8 cellular contexts compared by ENCODE assay signal in the genomic region with DNA sequence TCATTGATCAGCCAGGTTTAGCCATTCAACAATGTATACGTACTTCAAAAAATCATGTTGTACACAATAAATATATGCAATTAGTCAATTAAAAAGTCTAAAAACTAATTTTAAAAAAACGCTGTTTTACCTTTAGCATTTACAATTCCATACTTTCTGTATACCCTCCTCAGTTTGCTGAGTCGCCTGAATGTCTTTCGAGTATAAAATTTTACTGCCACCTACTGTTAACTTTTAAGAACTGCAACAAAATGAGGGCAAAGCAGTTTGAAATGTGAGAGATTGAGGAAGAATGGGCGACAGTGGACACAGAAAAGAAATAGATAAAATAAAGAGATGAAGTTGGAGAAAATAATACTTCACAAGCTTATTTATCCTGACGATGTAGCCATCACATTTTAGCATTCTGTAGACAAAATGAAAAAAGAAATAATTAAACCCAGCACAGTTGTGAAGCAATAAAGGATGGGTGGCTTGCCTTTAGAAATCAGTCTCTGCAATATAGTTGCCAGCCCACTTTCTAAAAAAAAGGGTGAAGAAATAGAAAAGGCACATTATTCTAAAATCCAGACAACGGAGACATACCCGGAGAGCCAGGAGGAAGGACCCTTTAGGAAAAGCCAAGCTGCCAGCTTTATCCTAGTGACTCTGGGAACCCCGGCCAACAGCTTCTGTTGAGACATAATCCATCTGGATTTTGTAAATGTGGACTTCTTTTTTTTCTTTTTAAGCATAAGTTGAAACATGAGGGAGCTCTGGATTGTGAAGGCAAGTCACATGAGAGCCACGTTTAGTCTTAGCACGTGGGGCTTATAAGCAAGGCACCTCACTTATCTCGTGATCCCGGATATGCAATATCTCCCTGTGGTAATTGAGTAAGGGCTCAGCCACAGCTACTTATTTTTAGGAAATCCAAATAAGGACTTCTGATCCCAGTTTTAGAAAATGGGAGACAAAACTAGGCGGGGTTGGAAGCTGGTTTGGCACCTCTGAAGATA.
DNase-seq lines count a peak whose midpoint lies in the region; ATAC-seq, FAIRE-seq and TF ChIP-seq lines count a peak whose summit lies in the region.
"Had no signal": no experiment of that assay in that cellular context is flagged by ENCODE, and none has a peak within 500 bp of the region (broad histone marks: within the 10 kb centered on the region; RNA-seq: fewer than 3 reads in every experiment).

No MANE protein-coding gene starts in this region.

- H3K27ac ChIP-seq in VCaP (no peak overlapping the region), small intestine (ENCODE audit: low read depth in 1 of 2, low read length in 1 of 2) (no peak overlapping the region)
- H3K27ac ChIP-seq in effector memory CD4-positive, alpha-beta T cell (ENCODE audit: insufficient read depth, low read length, poor library complexity, severe bottlenecking): no peak overlapping the region

- no peaks in the 10 kb centered on the region for H3K4me1 ChIP-seq in small intestine (ENCODE audit: control insufficient read depth in 2 of 2, insufficient read depth in 1 of 2, low read depth in 1 of 2, low read length in 1 of 2)
- no peaks in the 10 kb centered on the region for H3K4me1 ChIP-seq in effector memory CD4-positive, alpha-beta T cell (ENCODE audit: control insufficient read depth, insufficient read depth, low read length, poor library complexity, severe bottlenecking)

- H3K9me3 ChIP-seq in small intestine (ENCODE audit: control insufficient read depth, low read depth): no peaks in the 10 kb centered on the region
- H3K9me3 ChIP-seq in effector memory CD4-positive, alpha-beta T cell (ENCODE audit: control insufficient read depth, low read length): no peaks in the 10 kb centered on the region

- no peak overlapping the region for H3K4me3 ChIP-seq in small intestine (ENCODE audit: low read depth in 1 of 2, low read length in 2 of 2)
- H3K4me3 ChIP-seq in effector memory CD4-positive, alpha-beta T cell (ENCODE audit: insufficient read depth, low read depth, low read length, poor library complexity, severe bottlenecking): no peak overlapping the region

- no peak for FAIRE-seq in small intestine (lab: Jason Lieb, UNC)

- H3K27me3 ChIP-seq in small intestine (ENCODE audit: control insufficient read depth in 2 of 2, insufficient read depth in 2 of 2, low read length in 2 of 2): no peaks in the 10 kb centered on the region
- no peaks in the 10 kb centered on the region for H3K27me3 ChIP-seq in effector memory CD4-positive, alpha-beta T cell (replicated peaks; ENCODE audit: control insufficient read depth, insufficient read depth, low read length, poor library complexity, severe bottlenecking)

- H3K36me3 ChIP-seq in small intestine (ENCODE audit: control insufficient read depth in 2 of 2, insufficient read depth in 2 of 2, low read length in 2 of 2): no peaks in the 10 kb centered on the region
- H3K36me3 ChIP-seq in effector memory CD4-positive, alpha-beta T cell (ENCODE audit: control insufficient read depth, insufficient read depth, low read length): no peaks in the 10 kb centered on the region

- peak; percentile 69 for ATAC-seq in HG02759 (IDR thresholded peaks at IDR 0.05; ENCODE audit: unreplicated experiment)
- peak; percentile 96 for ATAC-seq in left ventricle myocardium superior

- DNase-seq in NCI-H1694 treated with DMSO at 0.1 percent for 48 hours (lab: John Stamatoyannopoulos, UW): peak; percentile 25
- peak; percentile 38 for DNase-seq in left ventricle myocardium superior
- DNase-seq in small intestine: peak; percentile 25
- no peak for DNase-seq in effector memory CD4-positive, alpha-beta T cell
- DNase-seq: activated naive CD8-positive, alpha-beta T cell treated with anti-CD3 and anti-CD28 coated beads, Interleukin-2, amount 10 ng/mL, durations not matched to agents 7 days and 5 days had no signal

- intact Hi-C loops in left ventricle myocardium superior (cut with micrococcal nuclease): no loop called here

- TF ChIP-seq CTCF in GM12874 (IDR thresholded peaks at IDR 0.05; ENCODE audit: insufficient read depth, low read depth, low read length) (peak; percentile 40; the same call in 1 of the 2 replicates), VCaP (conservative IDR thresholded peaks at IDR 0.05) (peak; percentile 85)

- 18 to 28% (median 24%) methylated on average over 14 of the region's 14 CpGs for WGBS in small intestine, 3 donors

Comparison
In these comparisons a context has a peak if more than half of its experiments do, and no peak if none do; other contexts are left out.
1. DNase-seq: peak in NCI-H1694 treated with DMSO at 0.1 percent for 48 hours (single experiment), left ventricle myocardium superior (single experiment) and small intestine (single experiment); none in effector memory CD4-positive, alpha-beta T cell (0 of 3).